In the genomic region with DNA sequence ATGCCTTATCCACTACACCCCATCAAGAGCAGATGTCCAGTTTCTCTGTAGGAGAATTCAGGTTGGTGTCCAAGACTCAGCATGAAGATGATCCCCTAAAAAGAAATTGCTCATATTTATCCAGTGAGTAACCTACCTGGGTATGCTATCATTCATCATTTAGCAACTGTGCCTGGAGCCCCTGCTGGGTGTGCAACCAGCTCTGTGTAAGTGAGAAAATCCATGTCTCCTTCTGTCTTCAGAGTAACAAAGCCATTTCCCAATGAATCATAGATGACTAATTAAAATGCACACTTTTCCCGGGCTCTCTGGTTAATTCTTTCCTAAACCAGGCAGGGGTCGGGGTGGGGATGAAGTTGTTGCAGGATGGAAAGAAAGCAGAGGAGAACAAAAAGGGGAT, we compare ENCODE assay signal across 21 cellular contexts. TPM values are rescaled to one million over a fixed set of nuclear protein-coding genes. Genes with fewer than 3 reads are reported as not detected.
A peak's percentile ranks its signal among the peaks of the same experiment; 100 is the strongest.
DNase-seq lines count a peak whose midpoint lies in the region; ATAC-seq and TF ChIP-seq lines count a peak whose summit lies in the region.
"Had no signal": no experiment of that assay in that cellular context is flagged by ENCODE, and none has a peak within 500 bp of the region (broad histone marks: within the 10 kb centered on the region; RNA-seq: fewer than 3 reads in every experiment).

No MANE protein-coding gene starts in this region.

- TF ChIP-seq EP300 in esophagus muscularis mucosa (IDR thresholded peaks at IDR 0.05) = no peak

- ATAC-seq in mucosa of descending colon = no peak
- ATAC-seq: natural killer cell, right cardiac atrium had no signal

- no peak overlapping the region for H3K27ac ChIP-seq in colonic mucosa
- H3K27ac ChIP-seq in esophagus muscularis mucosa (replicated peaks in 1 of 4) = no peak overlapping the region
- H3K27ac ChIP-seq: ovary, uterus had no signal

- no peak overlapping the region for H3K9ac ChIP-seq in colonic mucosa (ENCODE audit: low read depth in 2 of 2, low read length in 2 of 2)

- TF ChIP-seq POLR2A in esophagus muscularis mucosa (IDR thresholded peaks at IDR 0.05; ENCODE audit: low read depth) = no peak

- no peak for TF ChIP-seq CTCF in colonic mucosa (IDR thresholded peaks at IDR 0.05)
- no peak for TF ChIP-seq CTCF in esophagus muscularis mucosa (IDR thresholded peaks at IDR 0.05)
- no peak for TF ChIP-seq CTCF in mucosa of descending colon (IDR thresholded peaks at IDR 0.05)

- peak; percentile 66 for DNase-seq in Daoy (ENCODE audit: low read depth)
- DNase-seq in M059J (ENCODE audit: low read depth) = peak; percentile 29
- DNase-seq in amniotic epithelial cell (ENCODE audit: low read depth) = peak; percentile 44
- DNase-seq in iris pigment epithelial cell (ENCODE audit: low read depth) = peak; percentile 5
- no peak for DNase-seq in colonic mucosa
- no peak for DNase-seq in esophagus muscularis mucosa (ENCODE audit: extremely low spot score)
- DNase-seq in mucosa of descending colon = no peak
- DNase-seq in stimulated activated CD4-positive, alpha-beta T cell treated with anti-CD3 and anti-CD28 coated beads, Interleukin-2, amount 100 ng/mL, for 24 hours = no peak
- DNase-seq: activated CD4-positive, alpha-beta T cell treated with anti-CD3 and anti-CD28 coated beads, Interleukin-2, amount 50 U/mL, for 4 hours; activated CD8-positive, alpha-beta memory T cell treated with anti-CD3 and anti-CD28 coated beads, Interleukin-2, amount 50 U/mL, for 48 hours; activated naive CD8-positive, alpha-beta T cell treated with anti-CD3 and anti-CD28 coated beads, Interleukin-2, amount 10 ng/mL, durations not matched to agents 7 days and 5 days; CD4-positive, CD25-positive, alpha-beta regulatory T cell; DMS153; natural killer cell; NCI-H1105 treated with DMSO at 0.1 percent for 48 hours; NCI-H2171; NCI-H526; ovary; right cardiac atrium; SIG-M5; uterus had no signal

- 43% methylated on average over 2 of the region's 2 CpGs for WGBS in esophagus muscularis mucosa

- no peaks in the 10 kb centered on the region for H3K36me3 ChIP-seq in colonic mucosa
- H3K36me3 ChIP-seq in esophagus muscularis mucosa = no peaks in the 10 kb centered on the region
- H3K36me3 ChIP-seq in mucosa of descending colon (ENCODE audit: low read depth) = no peaks in the 10 kb centered on the region
- H3K36me3 ChIP-seq: ovary, uterus had no signal

- H3K4me1 ChIP-seq in colonic mucosa (no peaks in the 10 kb centered on the region), esophagus muscularis mucosa (no peaks in the 10 kb centered on the region), mucosa of descending colon (ENCODE audit: low read depth) (no peaks in the 10 kb centered on the region)
- H3K4me1 ChIP-seq: uterus had no signal

- H3K9me3 ChIP-seq in colonic mucosa (no peaks in the 10 kb centered on the region), esophagus muscularis mucosa (no peaks in the 10 kb centered on the region), mucosa of descending colon (no peaks in the 10 kb centered on the region)
- H3K9me3 ChIP-seq: ovary, uterus had no signal

- no peaks in the 10 kb centered on the region for H3K27me3 ChIP-seq in colonic mucosa
- no peaks in the 10 kb centered on the region for H3K27me3 ChIP-seq in esophagus muscularis mucosa
- H3K27me3 ChIP-seq: ovary, uterus had no signal

- intact Hi-C loops in colonic mucosa (cut with DNase I) = no loop called here
- intact Hi-C loops in esophagus muscularis mucosa (cut with DNase I) = no loop called here
- intact Hi-C loops in mucosa of descending colon (cut with DNase I, micrococcal nuclease) = no loop called here

- no peak overlapping the region for H3K4me3 ChIP-seq in colonic mucosa
- H3K4me3 ChIP-seq in esophagus muscularis mucosa = no peak overlapping the region
- H3K4me3 ChIP-seq in mucosa of descending colon = no peak overlapping the region
- H3K4me3 ChIP-seq: ovary, uterus had no signal

RNA-seq across cellular contexts. Expression of gene OLFML3, which starts 35.8 kb away (rescaled TPM):
- total RNA-seq in Daoy (2014; rRNA removed; shearing (Covaris generic)) = 2.3 and 2.4 TPM in 2 replicates
- 2.2 and 5.2 TPM in 2 replicates for total RNA-seq in M059J (2014; rRNA removed; shearing (Covaris generic))
- total RNA-seq in colonic mucosa (10 to 100 TPM in 1 of 2 donors, 1 to 10 TPM in 1; 6.1 to 17.4 TPM), esophagus muscularis mucosa (100 to 1,000 TPM in 1 of 4 donors, 10 to 100 TPM in 3; 57.7 to 109 (median 67.4) TPM), mucosa of descending colon (10 to 100 TPM in 2 of 3 donors, 1 to 10 TPM in 1; 5.4 to 51.1 (median 28.2) TPM)

Comparison
In these comparisons a context has a peak if more than half of its experiments do, and no peak if none do; other contexts are left out.
1. DNase-seq: peak in Daoy (single experiment), M059J (single experiment), amniotic epithelial cell (single experiment) and iris pigment epithelial cell (single experiment); none in colonic mucosa (single experiment), esophagus muscularis mucosa (single experiment), mucosa of descending colon (0 of 3) and stimulated activated CD4-positive, alpha-beta T cell treated with anti-CD3 and anti-CD28 coated beads, Interleukin-2, amount 100 ng/mL, for 24 hours (0 of 2).